1 cellular context compared by ENCODE assay signal in the genomic region with DNA sequence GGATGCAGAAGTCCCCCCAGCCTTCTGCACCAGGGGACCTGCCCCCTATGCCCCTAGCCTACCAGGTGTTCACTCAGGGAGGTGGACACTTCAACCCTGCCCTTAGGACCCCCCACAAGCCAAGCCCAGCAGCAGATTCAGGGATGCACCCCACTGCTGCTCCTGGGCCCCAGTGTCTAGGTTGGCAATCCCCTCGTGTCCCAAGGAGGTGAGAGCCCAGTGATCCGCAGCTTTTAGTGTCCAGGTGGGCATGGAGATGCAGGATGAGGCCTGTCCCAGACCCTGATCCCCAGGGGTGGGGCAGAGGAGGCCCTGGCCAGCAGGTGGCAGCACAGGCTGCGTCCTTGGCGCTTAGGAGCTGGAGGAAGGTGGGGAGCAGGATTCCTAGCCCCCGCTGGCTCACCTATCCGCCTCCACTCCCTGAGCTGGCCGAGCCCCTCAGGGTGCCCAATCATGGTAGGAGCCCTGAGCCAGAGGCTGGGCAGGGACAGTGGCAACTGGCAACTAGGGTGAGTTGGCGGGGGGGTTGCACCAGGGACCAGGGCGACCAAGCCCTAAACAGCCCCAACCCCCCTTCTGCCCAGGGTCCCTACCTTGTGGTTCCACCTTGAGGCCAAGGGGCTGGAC.
A peak's percentile ranks its signal among the peaks of the same experiment; 100 is the strongest.
TF ChIP-seq lines count a peak whose summit lies in the region.

No MANE protein-coding gene starts in this region.

TF ChIP-seq in HEK293, 187 proteins besides CTCF, POLR2A, EP300 and RAD21 (continued from another document and continues in another):
- TF ChIP-seq, protein P1, sequence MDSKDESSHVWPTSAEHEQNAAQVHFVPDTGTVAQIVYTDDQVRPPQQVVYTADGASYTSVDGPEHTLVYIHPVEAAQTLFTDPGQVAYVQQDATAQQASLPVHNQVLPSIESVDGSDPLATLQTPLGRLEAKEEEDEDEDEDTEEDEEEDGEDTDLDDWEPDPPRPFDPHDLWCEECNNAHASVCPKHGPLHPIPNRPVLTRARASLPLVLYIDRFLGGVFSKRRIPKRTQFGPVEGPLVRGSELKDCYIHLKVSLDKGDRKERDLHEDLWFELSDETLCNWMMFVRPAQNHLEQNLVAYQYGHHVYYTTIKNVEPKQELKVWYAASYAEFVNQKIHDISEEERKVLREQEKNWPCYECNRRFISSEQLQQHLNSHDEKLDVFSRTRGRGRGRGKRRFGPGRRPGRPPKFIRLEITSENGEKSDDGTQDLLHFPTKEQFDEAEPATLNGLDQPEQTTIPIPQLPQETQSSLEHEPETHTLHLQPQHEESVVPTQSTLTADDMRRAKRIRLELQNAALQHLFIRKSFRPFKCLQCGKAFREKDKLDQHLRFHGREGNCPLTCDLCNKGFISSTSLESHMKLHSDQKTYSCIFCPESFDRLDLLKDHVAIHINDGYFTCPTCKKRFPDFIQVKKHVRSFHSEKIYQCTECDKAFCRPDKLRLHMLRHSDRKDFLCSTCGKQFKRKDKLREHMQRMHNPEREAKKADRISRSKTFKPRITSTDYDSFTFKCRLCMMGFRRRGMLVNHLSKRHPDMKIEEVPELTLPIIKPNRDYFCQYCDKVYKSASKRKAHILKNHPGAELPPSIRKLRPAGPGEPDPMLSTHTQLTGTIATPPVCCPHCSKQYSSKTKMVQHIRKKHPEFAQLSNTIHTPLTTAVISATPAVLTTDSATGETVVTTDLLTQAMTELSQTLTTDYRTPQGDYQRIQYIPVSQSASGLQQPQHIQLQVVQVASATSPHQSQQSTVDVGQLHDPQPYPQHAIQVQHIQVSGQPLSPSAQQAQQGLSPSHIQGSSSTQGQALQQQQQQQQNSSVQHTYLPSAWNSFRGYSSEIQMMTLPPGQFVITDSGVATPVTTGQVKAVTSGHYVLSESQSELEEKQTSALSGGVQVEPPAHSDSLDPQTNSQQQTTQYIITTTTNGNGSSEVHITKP (tag by site-specific recombination; IDR thresholded peaks at IDR 0.05): peak; percentile 93
- no peak for TF ChIP-seq ZNF692 (tag by site-specific recombination; IDR thresholded peaks at IDR 0.05)
- TF ChIP-seq, protein P2, sequence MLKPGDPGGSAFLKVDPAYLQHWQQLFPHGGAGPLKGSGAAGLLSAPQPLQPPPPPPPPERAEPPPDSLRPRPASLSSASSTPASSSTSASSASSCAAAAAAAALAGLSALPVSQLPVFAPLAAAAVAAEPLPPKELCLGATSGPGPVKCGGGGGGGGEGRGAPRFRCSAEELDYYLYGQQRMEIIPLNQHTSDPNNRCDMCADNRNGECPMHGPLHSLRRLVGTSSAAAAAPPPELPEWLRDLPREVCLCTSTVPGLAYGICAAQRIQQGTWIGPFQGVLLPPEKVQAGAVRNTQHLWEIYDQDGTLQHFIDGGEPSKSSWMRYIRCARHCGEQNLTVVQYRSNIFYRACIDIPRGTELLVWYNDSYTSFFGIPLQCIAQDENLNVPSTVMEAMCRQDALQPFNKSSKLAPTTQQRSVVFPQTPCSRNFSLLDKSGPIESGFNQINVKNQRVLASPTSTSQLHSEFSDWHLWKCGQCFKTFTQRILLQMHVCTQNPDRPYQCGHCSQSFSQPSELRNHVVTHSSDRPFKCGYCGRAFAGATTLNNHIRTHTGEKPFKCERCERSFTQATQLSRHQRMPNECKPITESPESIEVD (tag by site-specific recombination; IDR thresholded peaks at IDR 0.05): no peak
- no peak for TF ChIP-seq ZNF140 (tag by site-specific recombination; IDR thresholded peaks at IDR 0.05)
- no peak for TF ChIP-seq PRDM4 (tag by site-specific recombination; IDR thresholded peaks at IDR 0.05)
- TF ChIP-seq ZNF518A (tag by site-specific recombination; conservative IDR thresholded peaks at IDR 0.05; ENCODE audit: low read depth): no peak
- TF ChIP-seq, protein P3, sequence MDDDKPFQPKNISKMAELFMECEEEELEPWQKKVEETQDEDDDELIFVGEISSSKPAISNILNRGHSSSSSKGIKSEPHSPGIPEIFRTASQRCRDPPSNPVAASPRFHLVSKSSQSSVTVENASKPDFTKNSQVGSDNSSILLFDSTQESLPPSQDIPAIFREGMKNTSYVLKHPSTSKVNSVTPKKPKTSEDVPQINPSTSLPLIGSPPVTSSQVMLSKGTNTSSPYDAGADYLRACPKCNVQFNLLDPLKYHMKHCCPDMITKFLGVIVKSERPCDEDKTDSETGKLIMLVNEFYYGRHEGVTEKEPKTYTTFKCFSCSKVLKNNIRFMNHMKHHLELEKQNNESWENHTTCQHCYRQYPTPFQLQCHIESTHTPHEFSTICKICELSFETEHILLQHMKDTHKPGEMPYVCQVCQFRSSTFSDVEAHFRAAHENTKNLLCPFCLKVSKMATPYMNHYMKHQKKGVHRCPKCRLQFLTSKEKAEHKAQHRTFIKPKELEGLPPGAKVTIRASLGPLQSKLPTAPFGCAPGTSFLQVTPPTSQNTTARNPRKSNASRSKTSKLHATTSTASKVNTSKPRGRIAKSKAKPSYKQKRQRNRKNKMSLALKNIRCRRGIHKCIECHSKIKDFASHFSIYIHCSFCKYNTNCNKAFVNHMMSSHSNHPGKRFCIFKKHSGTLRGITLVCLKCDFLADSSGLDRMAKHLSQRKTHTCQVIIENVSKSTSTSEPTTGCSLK (tag by site-specific recombination; IDR thresholded peaks at IDR 0.05): no peak
- TF ChIP-seq ZNF133 (tag by site-specific recombination; IDR thresholded peaks at IDR 0.05): no peak
- TF ChIP-seq ZNF19 (tag by site-specific recombination; IDR thresholded peaks at IDR 0.05; ENCODE audit: low read depth): no peak
- TF ChIP-seq GFI1B (tag by site-specific recombination; IDR thresholded peaks at IDR 0.05): no peak
- TF ChIP-seq, protein P4, sequence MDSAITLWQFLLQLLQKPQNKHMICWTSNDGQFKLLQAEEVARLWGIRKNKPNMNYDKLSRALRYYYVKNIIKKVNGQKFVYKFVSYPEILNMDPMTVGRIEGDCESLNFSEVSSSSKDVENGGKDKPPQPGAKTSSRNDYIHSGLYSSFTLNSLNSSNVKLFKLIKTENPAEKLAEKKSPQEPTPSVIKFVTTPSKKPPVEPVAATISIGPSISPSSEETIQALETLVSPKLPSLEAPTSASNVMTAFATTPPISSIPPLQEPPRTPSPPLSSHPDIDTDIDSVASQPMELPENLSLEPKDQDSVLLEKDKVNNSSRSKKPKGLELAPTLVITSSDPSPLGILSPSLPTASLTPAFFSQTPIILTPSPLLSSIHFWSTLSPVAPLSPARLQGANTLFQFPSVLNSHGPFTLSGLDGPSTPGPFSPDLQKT (IDR thresholded peaks at IDR 0.05; ENCODE audit: borderline replicate concordance, low read depth, low read length): no peak
- TF ChIP-seq ZNF366 (tag by site-specific recombination; conservative IDR thresholded peaks at IDR 0.05): no peak
- TF ChIP-seq SCRT1 (tag by site-specific recombination; IDR thresholded peaks at IDR 0.05; ENCODE audit: borderline replicate concordance): no peak
- TF ChIP-seq ZBTB20 (tag by site-specific recombination; IDR thresholded peaks at IDR 0.05): no peak
- TF ChIP-seq ZNF184 (tag by site-specific recombination; IDR thresholded peaks at IDR 0.05): no peak
- TF ChIP-seq SCRT2 (tag by site-specific recombination; IDR thresholded peaks at IDR 0.05): no peak
- no peak for TF ChIP-seq ZFHX2 (tag by site-specific recombination; conservative IDR thresholded peaks at IDR 0.05)
- no peak; the same call in 1 of the 2 replicates for TF ChIP-seq BCL11B (tag by site-specific recombination; IDR thresholded peaks at IDR 0.05; ENCODE audit: low read depth)
- TF ChIP-seq ZNF248 (tag by site-specific recombination; IDR thresholded peaks at IDR 0.05): no peak
- TF ChIP-seq PRDM2 (tag by site-specific recombination; IDR thresholded peaks at IDR 0.05; ENCODE audit: borderline replicate concordance): no peak
- peak; percentile 82 for TF ChIP-seq GLIS2 (tag by site-specific recombination; IDR thresholded peaks at IDR 0.05)
- TF ChIP-seq ZNF610 (tag by site-specific recombination; IDR thresholded peaks at IDR 0.05; ENCODE audit: borderline replicate concordance): no peak
- TF ChIP-seq MEIS1 (CRISPR knock-in tag; IDR thresholded peaks at IDR 0.05; ENCODE audit: borderline replicate concordance): no peak
- no peak for TF ChIP-seq YY2 (tag by site-specific recombination; IDR thresholded peaks at IDR 0.05)
